In the genomic region with DNA sequence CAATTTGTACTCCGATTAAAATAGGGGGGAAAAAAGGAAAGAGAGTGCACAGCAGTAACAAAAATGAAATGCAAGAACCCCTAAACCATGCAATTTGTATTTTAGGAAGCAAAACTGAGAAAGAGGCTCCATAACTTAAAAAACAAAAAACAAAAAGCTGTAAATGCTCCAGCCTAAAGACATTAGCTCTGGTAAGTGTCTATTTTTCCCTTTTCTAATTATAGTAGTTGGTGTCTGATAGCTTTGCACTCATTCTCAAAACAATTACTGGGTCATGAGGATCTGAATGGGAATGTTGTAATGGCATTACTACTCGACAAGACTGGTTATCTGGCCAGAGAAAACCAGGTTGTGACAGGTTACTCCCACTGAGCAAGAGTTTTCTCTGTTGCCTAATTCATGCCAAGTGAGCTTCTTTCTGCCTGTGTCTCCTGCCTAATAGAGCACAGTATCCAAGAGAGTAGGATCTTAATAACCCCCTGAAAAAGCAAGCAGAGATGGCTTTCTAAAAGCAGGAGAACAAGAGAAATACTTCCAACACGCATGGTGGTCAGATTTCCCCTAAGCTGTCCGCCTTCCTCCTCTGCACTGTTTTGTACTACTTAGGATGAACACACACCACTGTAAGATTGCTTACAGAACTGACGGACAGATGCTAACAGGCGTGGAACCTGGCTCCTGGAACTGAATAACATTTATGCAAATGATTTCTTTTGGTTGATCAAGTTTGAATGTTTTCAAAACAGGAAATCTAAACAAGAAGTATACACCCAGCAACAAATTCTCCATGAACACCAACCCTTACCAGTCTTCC, we compare ENCODE assay signal across 8 cellular contexts.
DNase-seq lines count a peak whose midpoint lies in the region; ATAC-seq and TF ChIP-seq lines count a peak whose summit lies in the region.

No MANE protein-coding gene starts in this region.

- intact Hi-C loops in Right ventricle myocardium inferior (cut with DNase I): loop anchor here (1.0 kb wide), 1 partner anchor 126 kb away; no protein-coding TSS in a partner anchor
- intact Hi-C loops in cardiac septum (cut with DNase I): loop anchor here (1.0 kb wide), 2 partner anchors 86 to 125 kb away; partner anchors contain the start of gene FKBP5
- intact Hi-C loops in body of pancreas (cut with DNase I): no loop called here
- intact Hi-C loops in left lung (cut with DNase I): no loop called here
- intact Hi-C loops in thyroid gland (cut with DNase I): no loop called here

- TF ChIP-seq CTCF in body of pancreas (IDR thresholded peaks at IDR 0.05) (no peak), left lung (IDR thresholded peaks at IDR 0.05) (no peak), thyroid gland (IDR thresholded peaks at IDR 0.05) (no peak)

- H3K36me3 ChIP-seq in body of pancreas (replicated peaks in 1 of 2; ENCODE audit: insufficient read depth in 1 of 2, low read depth in 2 of 2) (peaks cover 0 to 2% of the 10 kb centered on the region in 2 donors), left lung (peaks cover 0 to 28% of the 10 kb centered on the region in 2 donors), thyroid gland (peaks cover under 1 to 5% of the 10 kb centered on the region in 2 donors)

- ATAC-seq in Right ventricle myocardium inferior (peak; percentile 77), body of pancreas (peak; percentile 36), left lung (peak; percentile 62)

- H3K27ac ChIP-seq in body of pancreas (peak overlapping the region; percentile 60 to 91 (median 79)), left lung (peak overlapping the region; percentile 82 to 91), thyroid gland (peak overlapping the region; percentile 97 to 99 (median 97))

- H3K4me1 ChIP-seq in body of pancreas (peaks cover 48% of the 10 kb centered on the region), left lung (peaks cover 20 to 99% of the 10 kb centered on the region in 2 donors), thyroid gland (peaks cover 70 to 79% of the 10 kb centered on the region in 2 donors)

- H3K27me3 ChIP-seq in body of pancreas (no peaks in the 10 kb centered on the region), left lung (no peaks in the 10 kb centered on the region), thyroid gland (no peaks in the 10 kb centered on the region)

- TF ChIP-seq POLR2A in body of pancreas (IDR thresholded peaks at IDR 0.05) (peak in 1 of 3 donors; percentile 10), thyroid gland (IDR thresholded peaks at IDR 0.05) (peak in 1 of 2 donors; percentile 54)

- H3K9me3 ChIP-seq in body of pancreas (no peaks in the 10 kb centered on the region), left lung (no peaks in the 10 kb centered on the region), thyroid gland (no peaks in the 10 kb centered on the region)

- DNase-seq in Right ventricle myocardium inferior (ENCODE audit: missing footprints): no peak
- DNase-seq in cardiac septum (ENCODE audit: low spot score): no peak
- DNase-seq in body of pancreas: peak in 1 of 4 donors; percentile 31
- no peak for DNase-seq in left lung
- peak; percentile 44 to 51 for DNase-seq in thyroid gland
- DNase-seq in GOT3 (lab: John Stamatoyannopoulos, UW): no peak
- no peak for DNase-seq in LoVo (ENCODE audit: low spot score)
- no peak for DNase-seq in NCI-H1694 (lab: John Stamatoyannopoulos, UW)

- no peak overlapping the region for H3K4me3 ChIP-seq in body of pancreas
- peak overlapping the region in 1 of 2 donors; percentile 3 for H3K4me3 ChIP-seq in left lung
- H3K4me3 ChIP-seq in thyroid gland (replicated peaks in 1 of 3): no peak overlapping the region

- WGBS in body of pancreas, 2 donors: 48 to 49% methylated on average over 6 of the region's 6 CpGs
- 46 to 47% methylated on average over 6 of the region's 6 CpGs for WGBS in thyroid gland, 2 donors

Comparison
In these comparisons a context has a peak if more than half of its experiments do, and no peak if none do; other contexts are left out.
1. DNase-seq: peak in thyroid gland (2 of 2); none in Right ventricle myocardium inferior (single experiment), cardiac septum (single experiment), left lung (0 of 2), GOT3 (single experiment), LoVo (single experiment) and NCI-H1694 (single experiment).
2. intact Hi-C loops: an anchor here in Right ventricle myocardium inferior (1.0 kb wide) and cardiac septum (1.0 kb wide); none called in body of pancreas, left lung and thyroid gland.
3. Peak in every context shown above with its lines, with median percentiles within 50 percentile points of each other: ATAC-seq and H3K27ac ChIP-seq.